1 cellular context compared by ENCODE assay signal in the genomic region with DNA sequence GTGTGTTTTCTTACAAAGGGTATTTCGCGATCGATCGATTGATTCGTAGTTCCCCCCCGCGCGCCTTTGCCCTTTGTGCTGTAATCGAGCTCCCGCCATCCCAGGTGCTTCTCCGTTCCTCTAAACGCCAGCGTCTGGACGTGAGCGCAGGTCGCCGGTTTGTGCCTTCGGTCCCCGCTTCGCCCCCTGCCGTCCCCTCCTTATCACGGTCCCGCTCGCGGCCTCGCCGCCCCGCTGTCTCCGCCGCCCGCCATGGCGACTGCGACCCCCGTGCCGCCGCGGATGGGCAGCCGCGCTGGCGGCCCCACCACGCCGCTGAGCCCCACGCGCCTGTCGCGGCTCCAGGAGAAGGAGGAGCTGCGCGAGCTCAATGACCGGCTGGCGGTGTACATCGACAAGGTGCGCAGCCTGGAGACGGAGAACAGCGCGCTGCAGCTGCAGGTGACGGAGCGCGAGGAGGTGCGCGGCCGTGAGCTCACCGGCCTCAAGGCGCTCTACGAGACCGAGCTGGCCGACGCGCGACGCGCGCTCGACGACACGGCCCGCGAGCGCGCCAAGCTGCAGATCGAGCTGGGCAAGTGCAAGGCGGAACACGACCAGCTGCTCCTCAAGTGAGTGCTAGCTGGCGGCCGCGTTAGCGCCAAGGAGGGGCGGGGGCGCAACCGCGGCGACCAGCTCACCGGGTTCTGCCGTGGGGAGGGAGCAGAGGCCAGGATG.
TF ChIP-seq lines count a peak whose summit lies in the region.

No MANE protein-coding gene starts in this region.

TF ChIP-seq in K562, 482 proteins besides CTCF, POLR2A, EP300 and RAD21 (continued from another document and continues in another):
- TF ChIP-seq CHD4 (IDR thresholded peaks at IDR 0.05; ENCODE audit: insufficient read depth, insufficient replicate concordance, low read depth, low read length, poor library complexity, severe bottlenecking) (no peak), NEUROD1 (IDR thresholded peaks at IDR 0.05; ENCODE audit: borderline replicate concordance, low read depth, low read length, partially characterized antibody) (no peak), KDM4B (IDR thresholded peaks at IDR 0.05; ENCODE audit: borderline replicate concordance in 2 of 2, low read depth in 1 of 2) (no peak), CCNT2 (IDR thresholded peaks at IDR 0.05; ENCODE audit: borderline replicate concordance, extremely low read depth, insufficient read length, low read depth, low read length) (peak; percentile 71), ZNF696 (CRISPR knock-in tag; conservative IDR thresholded peaks at IDR 0.05) (no peak), E2F3 (CRISPR knock-in tag; IDR thresholded peaks at IDR 0.05) (no peak), CBFA2T3 (IDR thresholded peaks at IDR 0.05) (no peak), LCOR (CRISPR knock-in tag; IDR thresholded peaks at IDR 0.05) (no peak), ARNT (IDR thresholded peaks at IDR 0.05) (no peak), CHD2 (IDR thresholded peaks at IDR 0.05; ENCODE audit: low read depth, low read length) (no peak), WHSC1 (IDR thresholded peaks at IDR 0.05; ENCODE audit: low read length) (peak; percentile 24), BMI1 (IDR thresholded peaks at IDR 0.05; ENCODE audit: low read length) (no peak), FOXA3 (CRISPR knock-in tag; conservative IDR thresholded peaks at IDR 0.05 in 1 of 2, IDR thresholded peaks at IDR 0.05 in 1 of 2) (no peak), MED1 (CRISPR knock-in tag; IDR thresholded peaks at IDR 0.05; ENCODE audit: borderline replicate concordance) (no peak), COPS2 (conservative IDR thresholded peaks at IDR 0.05) (no peak), GTF2A2 (tag; IDR thresholded peaks at IDR 0.05) (no peak), PHF8 (IDR thresholded peaks at IDR 0.05; ENCODE audit: borderline replicate concordance, low read length) (peak; percentile 36; the same call in 1 of the 2 replicates), BRCA1 (IDR thresholded peaks at IDR 0.05) (no peak), BRCA1 (CRISPR knock-in tag; IDR thresholded peaks at IDR 0.05) (no peak), HDAC3 (IDR thresholded peaks at IDR 0.05; ENCODE audit: borderline replicate concordance, partially characterized antibody) (no peak), CBX5 (IDR thresholded peaks at IDR 0.05; ENCODE audit: borderline replicate concordance, low read depth) (no peak), KDM1A (IDR thresholded peaks at IDR 0.05) (no peak), FOXA1 (IDR thresholded peaks at IDR 0.05; ENCODE audit: borderline replicate concordance) (no peak), SAFB (IDR thresholded peaks at IDR 0.05; ENCODE audit: borderline replicate concordance, low read depth, low read length) (0 out of 2 replicates have a peak, but pooled peaks have one; percentile 3), CAMTA2 (CRISPR knock-in tag; conservative IDR thresholded peaks at IDR 0.05) (no peak), ILF3 (IDR thresholded peaks at IDR 0.05; ENCODE audit: borderline replicate concordance) (no peak), U2AF2 (optimal IDR thresholded peaks at IDR 0.05; ENCODE audit: low read depth, low read length) (no peak), MAFF (IDR thresholded peaks at IDR 0.05; ENCODE audit: low read length) (no peak), ZKSCAN1 (IDR thresholded peaks at IDR 0.05; ENCODE audit: low read depth, low read length) (no peak), KHSRP (IDR thresholded peaks at IDR 0.05) (no peak), FOXM1 (IDR thresholded peaks at IDR 0.05; ENCODE audit: low read depth) (no peak), FOXM1 (CRISPR knock-in tag; IDR thresholded peaks at IDR 0.05; ENCODE audit: low read depth) (no peak; the same call in 1 of the 2 replicates), MYBL2 (IDR thresholded peaks at IDR 0.05; ENCODE audit: low read depth) (no peak), MYBL2 (CRISPR knock-in tag; IDR thresholded peaks at IDR 0.05; ENCODE audit: borderline replicate concordance) (no peak), EP400 (IDR thresholded peaks at IDR 0.05) (no peak), KLF6 (CRISPR knock-in tag; IDR thresholded peaks at IDR 0.05; ENCODE audit: borderline replicate concordance) (no peak), ZZZ3 (IDR thresholded peaks at IDR 0.05) (no peak), ZFP30 (CRISPR knock-in tag; IDR thresholded peaks at IDR 0.05; ENCODE audit: borderline replicate concordance) (no peak), CBX1 (IDR thresholded peaks at IDR 0.05; ENCODE audit: low read depth) (no peak), BRD4 (IDR thresholded peaks at IDR 0.05) (peak; percentile 77; the same call in 1 of the 2 replicates), NCOR1 (IDR thresholded peaks at IDR 0.05) (no peak), POU5F1 (IDR thresholded peaks at IDR 0.05; ENCODE audit: borderline replicate concordance, low read depth, low read length, partially characterized antibody) (no peak), CEBPG (CRISPR knock-in tag; IDR thresholded peaks at IDR 0.05) (0 out of 2 replicates have a peak, but pooled peaks have one; percentile 23), CEBPG (tag; conservative IDR thresholded peaks at IDR 0.05 in 1 of 2, IDR thresholded peaks at IDR 0.05 in 1 of 2) (no peak), RBM22 (IDR thresholded peaks at IDR 0.05; ENCODE audit: low read depth, low read length, poor library complexity, severe bottlenecking) (peak; percentile 88), MECOM (CRISPR knock-in tag; IDR thresholded peaks at IDR 0.05) (no peak), PCBP1 (IDR thresholded peaks at IDR 0.05; ENCODE audit: low read depth, low read length, poor library complexity, severe bottlenecking) (peak; percentile 22), ZBTB11 (CRISPR knock-in tag; IDR thresholded peaks at IDR 0.05) (peak in 1 of 3 experiments; percentile 18; a peak in 1 of 6 replicates), HNRNPLL (IDR thresholded peaks at IDR 0.05; ENCODE audit: low read depth, low read length, poor library complexity, severe bottlenecking) (no peak), SMAD4 (CRISPR knock-in tag; conservative IDR thresholded peaks at IDR 0.05) (no peak), PTTG1 (tag; IDR thresholded peaks at IDR 0.05; ENCODE audit: low read depth) (no peak), RBFOX2 (IDR thresholded peaks at IDR 0.05; ENCODE audit: low read depth, low read length) (peak; percentile 92)
- TF ChIP-seq, protein P1, sequence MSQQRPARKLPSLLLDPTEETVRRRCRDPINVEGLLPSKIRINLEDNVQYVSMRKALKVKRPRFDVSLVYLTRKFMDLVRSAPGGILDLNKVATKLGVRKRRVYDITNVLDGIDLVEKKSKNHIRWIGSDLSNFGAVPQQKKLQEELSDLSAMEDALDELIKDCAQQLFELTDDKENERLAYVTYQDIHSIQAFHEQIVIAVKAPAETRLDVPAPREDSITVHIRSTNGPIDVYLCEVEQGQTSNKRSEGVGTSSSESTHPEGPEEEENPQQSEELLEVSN (IDR thresholded peaks at IDR 0.05; ENCODE audit: borderline replicate concordance in 1 of 2, extremely low read depth in 1 of 2, insufficient read depth in 1 of 2, insufficient read length in 1 of 2, low read depth in 1 of 2, low read length in 1 of 2, poor library complexity in 1 of 2, severe bottlenecking in 1 of 2): peak; percentile 62 to 76
- TF ChIP-seq, protein P2, sequence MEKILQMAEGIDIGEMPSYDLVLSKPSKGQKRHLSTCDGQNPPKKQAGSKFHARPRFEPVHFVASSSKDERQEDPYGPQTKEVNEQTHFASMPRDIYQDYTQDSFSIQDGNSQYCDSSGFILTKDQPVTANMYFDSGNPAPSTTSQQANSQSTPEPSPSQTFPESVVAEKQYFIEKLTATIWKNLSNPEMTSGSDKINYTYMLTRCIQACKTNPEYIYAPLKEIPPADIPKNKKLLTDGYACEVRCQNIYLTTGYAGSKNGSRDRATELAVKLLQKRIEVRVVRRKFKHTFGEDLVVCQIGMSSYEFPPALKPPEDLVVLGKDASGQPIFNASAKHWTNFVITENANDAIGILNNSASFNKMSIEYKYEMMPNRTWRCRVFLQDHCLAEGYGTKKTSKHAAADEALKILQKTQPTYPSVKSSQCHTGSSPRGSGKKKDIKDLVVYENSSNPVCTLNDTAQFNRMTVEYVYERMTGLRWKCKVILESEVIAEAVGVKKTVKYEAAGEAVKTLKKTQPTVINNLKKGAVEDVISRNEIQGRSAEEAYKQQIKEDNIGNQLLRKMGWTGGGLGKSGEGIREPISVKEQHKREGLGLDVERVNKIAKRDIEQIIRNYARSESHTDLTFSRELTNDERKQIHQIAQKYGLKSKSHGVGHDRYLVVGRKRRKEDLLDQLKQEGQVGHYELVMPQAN (IDR thresholded peaks at IDR 0.05; ENCODE audit: borderline replicate concordance): peak; percentile 45; the same call in 1 of the 2 replicates
